ENCODE assay signal across 33 cellular contexts in genomic region chr22:20940904-20941385, GRCh38. TPM values are rescaled to one million over a fixed set of nuclear protein-coding genes. Genes with fewer than 3 reads are reported as not detected.
DNase-seq lines count a peak whose midpoint lies in the region; ATAC-seq, FAIRE-seq and TF ChIP-seq lines count a peak whose summit lies in the region.
"Had no signal": no experiment of that assay in that cellular context is flagged by ENCODE, and none has a peak within 500 bp of the region (broad histone marks: within the 10 kb centered on the region; RNA-seq: fewer than 3 reads in every experiment).

No MANE protein-coding gene starts in this region.

- H3K79me2 ChIP-seq in GM23248 (ENCODE audit: insufficient read depth) (peaks cover 100% of the 10 kb centered on the region), K562 (ENCODE audit: control insufficient read depth, insufficient read depth, low read length) (peaks cover 97% of the 10 kb centered on the region)

- peaks cover 65% of the 10 kb centered on the region for H3K4me1 ChIP-seq in CD4-positive, CD25-positive, alpha-beta regulatory T cell (ENCODE audit: control insufficient read depth, insufficient read depth, low read length, poor library complexity, severe bottlenecking)
- H3K4me1 ChIP-seq in GM23248 (ENCODE audit: insufficient read depth) (peaks cover 33% of the 10 kb centered on the region), K562 (replicated peaks in 1 of 2; ENCODE audit: control insufficient read depth in 2 of 2, insufficient read depth in 2 of 2, low read length in 2 of 2) (peaks cover 23 to 43% of the 10 kb centered on the region in 2 experiments)

- intact Hi-C loops in K562 (cut with micrococcal nuclease), result no loop called here

- H4K20me1 ChIP-seq in GM23248 (ENCODE audit: insufficient read depth) (peaks cover 66% of the 10 kb centered on the region), K562 (replicated peaks; ENCODE audit: control insufficient read depth, insufficient read depth, low read length) (peaks cover 95% of the 10 kb centered on the region)

- H3K9me2 ChIP-seq in GM23248 (ENCODE audit: insufficient read depth), result no peaks in the 10 kb centered on the region

- CTCF ChIA-PET in K562 (lab: Yijun Ruan, JAX; ENCODE audit: low intra/inter-chr PET ratio), result no interaction called here

- no peak overlapping the region for H3K27ac ChIP-seq in CD4-positive, CD25-positive, alpha-beta regulatory T cell (ENCODE audit: insufficient read depth, low read length, poor library complexity, severe bottlenecking)
- H3K27ac ChIP-seq in GM23248, result peak overlapping the region; percentile 43
- H3K27ac ChIP-seq in K562 (ENCODE audit: extremely low read depth, low read depth, low read length), result no peak overlapping the region; the same call in 2 of the 3 replicates
- H3K27ac ChIP-seq: parathyroid adenoma, right atrium auricular region, WERI-Rb-1 had no signal

- peaks cover 41% of the 10 kb centered on the region for H3K36me3 Mint-ChIP-seq in CD4-positive, CD25-positive, alpha-beta regulatory T cell
- H3K36me3 Mint-ChIP-seq in mesothelial cell of epicardium, result peaks cover 13% of the 10 kb centered on the region

- peak overlapping the region; percentile 16 for H3K4me3 ChIP-seq in CD4-positive, CD25-positive, alpha-beta regulatory T cell (ENCODE audit: low read depth, low read length)
- H3K4me3 ChIP-seq in GM23248 (no peak overlapping the region), K562 (no peak overlapping the region)
- H3K4me3 ChIP-seq: esophagus squamous epithelium, GM12878, heart right ventricle, lower lobe of right lung, right atrium auricular region, spleen had no signal

- H3K9ac ChIP-seq in GM23248 (no peak overlapping the region), K562 (ENCODE audit: insufficient read depth in 1 of 2, low read depth in 2 of 2, low read length in 2 of 2) (no peak overlapping the region; a peak in 1 of 4 replicates)
- H3K9ac ChIP-seq: parathyroid adenoma had no signal

- no peaks in the 10 kb centered on the region for H3K27me3 Mint-ChIP-seq in CD4-positive, CD25-positive, alpha-beta regulatory T cell
- no peaks in the 10 kb centered on the region for H3K27me3 Mint-ChIP-seq in mesothelial cell of epicardium (ENCODE audit: low read depth)
- H3K27me3 Mint-ChIP-seq: IgD-negative memory B cell; stimulated activated naive CD8-positive, alpha-beta T cell treated with anti-CD3 and anti-CD28 coated beads, Interleukin-15, amount 100 ng/mL, for 72 hours had no signal

- no TSS peak for BruUV-seq in K562 (replicated peaks; lab: Mats Ljungman, UMichigan)

- no peaks in the 10 kb centered on the region for H3K27me3 ChIP-seq in CD4-positive, CD25-positive, alpha-beta regulatory T cell (ENCODE audit: control insufficient read depth, insufficient read depth, low read length)
- H3K27me3 ChIP-seq in GM23248 (replicated peaks; ENCODE audit: insufficient read depth) (no peaks in the 10 kb centered on the region), K562 (ENCODE audit: control insufficient read depth in 2 of 2, insufficient read depth in 2 of 2, low read length in 2 of 2) (no peaks in the 10 kb centered on the region)
- H3K27me3 ChIP-seq: esophagus squamous epithelium, heart right ventricle, right atrium auricular region, spleen had no signal

- TF ChIP-seq RAD21 in K562 (CRISPR knock-in tag; conservative IDR thresholded peaks at IDR 0.05 in 1 of 2, IDR thresholded peaks at IDR 0.05 in 1 of 2), result no peak

- H3K4me1 Mint-ChIP-seq in CD4-positive, CD25-positive, alpha-beta regulatory T cell, result peaks cover 57 to 93% (median 70%) of the 10 kb centered on the region in 4 donors
- H3K4me1 Mint-ChIP-seq in mesothelial cell of epicardium, result peaks cover 19% of the 10 kb centered on the region

- H3K4me3 Mint-ChIP-seq in CD4-positive, CD25-positive, alpha-beta regulatory T cell, result peak overlapping the region; percentile 23 to 67 (median 50)
- H3K4me3 Mint-ChIP-seq in mesothelial cell of epicardium, result no peak overlapping the region
- H3K4me3 Mint-ChIP-seq: stimulated activated naive CD8-positive, alpha-beta T cell treated with anti-CD3 and anti-CD28 coated beads, Interleukin-15, amount 100 ng/mL, for 72 hours had no signal

- TF ChIP-seq EP300 in K562 (IDR thresholded peaks at IDR 0.05; ENCODE audit: low read length), result no peak

- DNase-seq in CD4-positive, CD25-positive, alpha-beta regulatory T cell, result no peak
- peak; percentile 48 for DNase-seq in GM23248
- DNase-seq in K562 (ENCODE audit: extremely low read depth in 1 of 4, low spot score in 3 of 4), result no peak
- no peak for DNase-seq in mesothelial cell of epicardium (ENCODE audit: low spot score in 2 of 2, unreplicated experiment in 2 of 2)
- no peak for DNase-seq in retina
- no peak for DNase-seq in SW480 (ENCODE audit: low spot score)
- DNase-seq: activated CD4-positive, alpha-beta T cell treated with anti-CD3 and anti-CD28 coated beads for 48 hours; activated CD8-positive, alpha-beta memory T cell treated with anti-CD3 and anti-CD28 coated beads for 24 hours; activated gamma-delta T cell; AML-193; central memory CD4-positive, alpha-beta T cell; dermis blood vessel endothelial cell; esophagus squamous epithelium; foreskin melanocyte; heart right ventricle; lower lobe of right lung; NCI-H1694 treated with DMSO at 0.1 percent for 48 hours; NCI-H446 treated with DMSO at 0.1 percent for 48 hours; NCI-H82; SHP77 treated with DMSO at 0.1 percent for 48 hours; spleen; stimulated activated CD4-positive, alpha-beta T cell treated with anti-CD3 and anti-CD28 coated beads, Interleukin-2, amount 100 ng/mL, for 24 hours; stimulated activated CD8-positive, alpha-beta memory T cell treated with anti-CD3 and anti-CD28 coated beads, Interleukin-4, amount 100 ng/mL, for 48 hours; stimulated activated naive CD8-positive, alpha-beta T cell treated with anti-CD3 and anti-CD28 coated beads, Interleukin-15, amount 100 ng/mL, for 72 hours; WERI-Rb-1 had no signal

- no peak overlapping the region for H3K4me2 ChIP-seq in GM23248 (ENCODE audit: unreplicated experiment)
- peak overlapping the region; percentile 22; the same call in 1 of the 2 replicates for H3K4me2 ChIP-seq in K562 (ENCODE audit: insufficient read depth, low read length)

- WGBS in GM23248 (ENCODE audit: low coverage in 1 of 2, low lambda C conversion rate in 2 of 2, missing lambda C conversion rate in 2 of 2), 2 experiments, result 68 to 69% methylated on average over 4 of the region's 4 CpGs
- 80% methylated on average over 4 of the region's 4 CpGs for WGBS in K562 (ENCODE audit: insufficient coverage, low coverage, missing lambda C conversion rate)

- no peak for ATAC-seq in CD4-positive, CD25-positive, alpha-beta regulatory T cell (ENCODE audit: low read depth in 2 of 2)
- ATAC-seq in K562, result peak; percentile 6
- ATAC-seq in GM19467 (IDR thresholded peaks at IDR 0.05; ENCODE audit: unreplicated experiment), result no peak
- no peak for ATAC-seq in HG03521 (IDR thresholded peaks at IDR 0.05; ENCODE audit: unreplicated experiment)
- ATAC-seq: GM12878; heart right ventricle; lower lobe of right lung; stimulated activated naive CD8-positive, alpha-beta T cell treated with anti-CD3 and anti-CD28 coated beads, Interleukin-15, amount 100 ng/mL, for 72 hours had no signal

- no peak for TF ChIP-seq POLR2A in K562 (conservative IDR thresholded peaks at IDR 0.05)

- peak overlapping the region in 2 of 3 donors; percentile 4 to 75 for H3K27ac Mint-ChIP-seq in CD4-positive, CD25-positive, alpha-beta regulatory T cell
- H3K27ac Mint-ChIP-seq in mesothelial cell of epicardium, result peak overlapping the region; percentile 13
- H3K27ac Mint-ChIP-seq: stimulated activated naive CD8-positive, alpha-beta T cell treated with anti-CD3 and anti-CD28 coated beads, Interleukin-15, amount 100 ng/mL, for 72 hours had no signal

- in situ Hi-C loops in GM23248 (cut with MboI), result no loop called here
- in situ Hi-C loops in K562 (cut with MboI), result no loop called here

- TF ChIP-seq CTCF in K562 (IDR thresholded peaks at IDR 0.05 in 2 of 3, conservative IDR thresholded peaks at IDR 0.05 in 1 of 3; ENCODE audit: insufficient read depth in 2 of 3, low read depth in 1 of 3, low read length in 3 of 3), result no peak
- TF ChIP-seq CTCF in mesothelial cell of epicardium (IDR thresholded peaks at IDR 0.05; ENCODE audit: unreplicated experiment), result no peak

- H2AFZ ChIP-seq in GM23248, result no peak overlapping the region
- H2AFZ ChIP-seq in K562 (ENCODE audit: low read depth, low read length), result no peak overlapping the region
- H2AFZ ChIP-seq: parathyroid adenoma had no signal

- peaks cover 19% of the 10 kb centered on the region for H3K36me3 ChIP-seq in CD4-positive, CD25-positive, alpha-beta regulatory T cell (ENCODE audit: control insufficient read depth, insufficient read depth, low read length)
- H3K36me3 ChIP-seq in GM23248 (ENCODE audit: low read depth), result no peaks in the 10 kb centered on the region
- peaks cover 84% of the 10 kb centered on the region for H3K36me3 ChIP-seq in K562 (ENCODE audit: control insufficient read depth, insufficient read depth, low read length)

- FAIRE-seq in K562 (lab: Jason Lieb, UNC), result no peak
- FAIRE-seq: GM12878, RCC 7860 had no signal

- no peaks in the 10 kb centered on the region for H3K9me3 Mint-ChIP-seq in CD4-positive, CD25-positive, alpha-beta regulatory T cell
- no peaks in the 10 kb centered on the region for H3K9me3 Mint-ChIP-seq in mesothelial cell of epicardium
- H3K9me3 Mint-ChIP-seq: IgD-negative memory B cell; stimulated activated naive CD8-positive, alpha-beta T cell treated with anti-CD3 and anti-CD28 coated beads, Interleukin-15, amount 100 ng/mL, for 72 hours had no signal

- H3K9me1 ChIP-seq in K562 (ENCODE audit: control insufficient read depth, insufficient read depth, low read length), result peaks cover 47% of the 10 kb centered on the region

- no peaks in the 10 kb centered on the region for H3K9me3 ChIP-seq in CD4-positive, CD25-positive, alpha-beta regulatory T cell (ENCODE audit: control insufficient read depth in 2 of 2, low read length in 2 of 2)
- no peaks in the 10 kb centered on the region for H3K9me3 ChIP-seq in GM23248 (ENCODE audit: low read depth)
- H3K9me3 ChIP-seq in K562 (replicated peaks; ENCODE audit: control insufficient read depth, insufficient read depth, low read depth, low read length), result no peaks in the 10 kb centered on the region
- H3K9me3 ChIP-seq: esophagus squamous epithelium, heart right ventricle, lower lobe of right lung, right atrium auricular region, spleen had no signal

- POLR2A ChIA-PET in K562 (lab: Yijun Ruan, JAX), result interaction anchor here (1.0 to 64.4 kb wide), 5 partner anchors 10 to 74 kb away, joined by 3 to 1556 read pairs (median 3); partner anchors contain the start of genes AIFM3, CRKL and LZTR1

- H3F3A ChIP-seq in GM23248 (ENCODE audit: insufficient read depth), result peaks cover 32% of the 10 kb centered on the region

RNA-seq across cellular contexts. Expression of gene CRKL, which starts 23.7 kb away (rescaled TPM):
- total RNA-seq in CD4-positive, CD25-positive, alpha-beta regulatory T cell, result 49.5 TPM
- polyA plus RNA-seq in CD4-positive, CD25-positive, alpha-beta regulatory T cell, result 10 to 100 TPM; 41.7 to 61.4 (median 57.0) TPM
- total RNA-seq in GM23248 (2014; rRNA removed; shearing (Covaris generic)), result 39.8 and 42.5 TPM in 2 replicates
- 26.7 and 27.1 TPM in 2 replicates for polyA plus RNA-seq in GM23248 (2016; fragmentation: Nextera tagmentation; extraction: Ambion mirVana)
- 251 and 271 TPM in 2 replicates for total RNA-seq in K562 (2011; cell fraction: chromatin; rRNA removed; ENCODE audit: low replicate concordance)
- 179 and 190 TPM in 2 replicates for total RNA-seq in K562 (2011; cell fraction: nucleolus; rRNA removed)
- total RNA-seq in K562 (2011; cell fraction: nucleoplasm; rRNA removed), result 236 and 257 TPM in 2 replicates
- 105 and 144 TPM in 2 replicates for total RNA-seq in K562 (2014; rRNA removed)
- total RNA-seq in K562 (2014; rRNA removed; fragmentation: Illumina TruSeq; extraction: Trizol), result 138 and 141 TPM in 2 replicates
- total RNA-seq in K562 (2015; rRNA removed; fragmentation: Illumina TruSeq; extraction: Trizol), result 124 and 128 TPM in 2 replicates
- total RNA-seq in K562 (2021), result 263 and 267 TPM in 2 replicates
- 135 and 196 TPM in 2 replicates for polyA plus RNA-seq in K562 (2011; rRNA removed)
- polyA plus RNA-seq in K562 (2011; cell fraction: cytosol; rRNA removed), result 111 and 189 TPM in 2 replicates
- 90.3 and 116 TPM in 2 replicates for polyA plus RNA-seq in K562 (2011; cell fraction: nucleus; rRNA removed)
- polyA plus RNA-seq in K562 (2012), result 90.4 and 122 TPM in 2 replicates
- 144 and 156 TPM in 2 replicates for polyA plus RNA-seq in K562 (2014; fragmentation: Illumina TruSeq; extraction: Trizol)
- polyA plus RNA-seq in K562 (2014; fragmentation: Nextera tagmentation; extraction: Ambion mirVana), result 100 to 1,000 TPM; 100 to 105 TPM
- polyA plus RNA-seq in K562 (2014; rRNA removed), result 114 and 124 TPM in 2 replicates
- 219 and 267 TPM in 2 replicates for polyA minus RNA-seq in K562 (2011; rRNA and poly(A)+ RNA removed)
- polyA minus RNA-seq in K562 (2011; cell fraction: cytosol; rRNA and poly(A)+ RNA removed), result 166 and 232 TPM in 2 replicates
- 39.9 and 84.6 TPM in 2 replicates for polyA minus RNA-seq in K562 (2011; cell fraction: nucleus; rRNA and poly(A)+ RNA removed)
- total RNA-seq in mesothelial cell of epicardium, result 72.3 to 78.5 TPM (median 75.1 TPM) in 3 replicates

RNA-seq across cellular contexts. Expression of gene AIFM3, which starts 26.1 kb away (rescaled TPM):
- total RNA-seq in CD4-positive, CD25-positive, alpha-beta regulatory T cell, result 0.49 TPM
- not detected for polyA plus RNA-seq in CD4-positive, CD25-positive, alpha-beta regulatory T cell
- 0.65 TPM in 1 of 2 replicates, not detected in the other for total RNA-seq in GM23248 (2014; rRNA removed; shearing (Covaris generic))
- polyA plus RNA-seq in GM23248 (2016; fragmentation: Nextera tagmentation; extraction: Ambion mirVana) (0.16 TPM in 1 of 2 replicates, not detected in the other), K562 (2011; rRNA removed) (0.04 and 0.08 TPM in 2 replicates), K562 (2014; fragmentation: Illumina TruSeq; extraction: Trizol) (0.06 TPM in 1 of 2 replicates, not detected in the other), K562 (2014; fragmentation: Nextera tagmentation; extraction: Ambion mirVana) (under 1 TPM; 0.03 to 0.06 TPM), K562 (2014; rRNA removed) (0.15 TPM in 1 of 2 replicates, not detected in the other)
- 0.14 and 1.4 TPM in 2 replicates for total RNA-seq in K562 (2011; cell fraction: chromatin; rRNA removed; ENCODE audit: low replicate concordance)
- total RNA-seq in K562 (2011; cell fraction: nucleolus; rRNA removed), result 0.33 and 1.2 TPM in 2 replicates
- 0.53 and 0.81 TPM in 2 replicates for total RNA-seq in K562 (2011; cell fraction: nucleoplasm; rRNA removed)
- total RNA-seq in K562 (2014; rRNA removed) (0.14 TPM in 1 of 2 replicates, not detected in the other), K562 (2014; rRNA removed; fragmentation: Illumina TruSeq; extraction: Trizol) (0.10 TPM in 1 of 2 replicates, not detected in the other), K562 (2015; rRNA removed; fragmentation: Illumina TruSeq; extraction: Trizol) (0.07 TPM in 1 of 2 replicates, not detected in the other), K562 (2021) (0.20 and 0.56 TPM in 2 replicates), mesothelial cell of epicardium (2.4 to 3.2 TPM (median 2.5 TPM) in 3 replicates)
- 0.06 TPM in 1 of 2 replicates, not detected in the other for polyA plus RNA-seq in K562 (2011; cell fraction: cytosol; rRNA removed)
- polyA plus RNA-seq in K562 (2011; cell fraction: nucleus; rRNA removed), result 0.80 and 0.87 TPM in 2 replicates
- 0.27 and 0.50 TPM in 2 replicates for polyA plus RNA-seq in K562 (2012)
- 0.06 TPM in 1 of 2 replicates, not detected in the other for polyA minus RNA-seq in K562 (2011; rRNA and poly(A)+ RNA removed)
- not detected in 2 replicates for polyA minus RNA-seq in K562 (2011; cell fraction: cytosol; rRNA and poly(A)+ RNA removed)
- 0.27 and 0.44 TPM in 2 replicates for polyA minus RNA-seq in K562 (2011; cell fraction: nucleus; rRNA and poly(A)+ RNA removed)
- total RNA-seq: A673 had no signal

RNA-seq across cellular contexts. Expression of gene LZTR1, which starts 41.2 kb away (rescaled TPM):
- total RNA-seq in CD4-positive, CD25-positive, alpha-beta regulatory T cell, result 69.4 TPM
- 10 to 100 TPM in 3 of 4 donors, 1 to 10 TPM in 1; 9.6 to 12.1 (median 11.7) TPM for polyA plus RNA-seq in CD4-positive, CD25-positive, alpha-beta regulatory T cell
- total RNA-seq in GM23248 (2014; rRNA removed; shearing (Covaris generic)), result 71.5 and 80.1 TPM in 2 replicates
- 26.8 and 29.7 TPM in 2 replicates for polyA plus RNA-seq in GM23248 (2016; fragmentation: Nextera tagmentation; extraction: Ambion mirVana)
- total RNA-seq in K562 (2011; cell fraction: chromatin; rRNA removed; ENCODE audit: low replicate concordance), result 338 and 754 TPM in 2 replicates
- total RNA-seq in K562 (2011; cell fraction: nucleolus; rRNA removed), result 395 and 404 TPM in 2 replicates
- 258 and 287 TPM in 2 replicates for total RNA-seq in K562 (2011; cell fraction: nucleoplasm; rRNA removed)
- total RNA-seq in K562 (2014; rRNA removed), result 87.2 and 120 TPM in 2 replicates
- total RNA-seq in K562 (2014; rRNA removed; fragmentation: Illumina TruSeq; extraction: Trizol), result 46.4 and 63.0 TPM in 2 replicates
- total RNA-seq in K562 (2015; rRNA removed; fragmentation: Illumina TruSeq; extraction: Trizol), result 51.3 and 53.2 TPM in 2 replicates
- 132 and 135 TPM in 2 replicates for total RNA-seq in K562 (2021)
- 63.0 and 88.5 TPM in 2 replicates for polyA plus RNA-seq in K562 (2011; rRNA removed)
- polyA plus RNA-seq in K562 (2011; cell fraction: cytosol; rRNA removed), result 50.8 and 68.8 TPM in 2 replicates
- 703 and 913 TPM in 2 replicates for polyA plus RNA-seq in K562 (2011; cell fraction: nucleus; rRNA removed)
- 80.6 and 93.5 TPM in 2 replicates for polyA plus RNA-seq in K562 (2012)
- 74.3 and 89.8 TPM in 2 replicates for polyA plus RNA-seq in K562 (2014; fragmentation: Illumina TruSeq; extraction: Trizol)
- polyA plus RNA-seq in K562 (2014; fragmentation: Nextera tagmentation; extraction: Ambion mirVana), result 1 to 10 TPM; 2.2 to 3.1 TPM
- polyA plus RNA-seq in K562 (2014; rRNA removed), result 115 and 129 TPM in 2 replicates
- polyA minus RNA-seq in K562 (2011; rRNA and poly(A)+ RNA removed), result 64.5 and 72.9 TPM in 2 replicates
- polyA minus RNA-seq in K562 (2011; cell fraction: cytosol; rRNA and poly(A)+ RNA removed), result 41.9 and 49.7 TPM in 2 replicates
- polyA minus RNA-seq in K562 (2011; cell fraction: nucleus; rRNA and poly(A)+ RNA removed), result 188 and 205 TPM in 2 replicates
- total RNA-seq in mesothelial cell of epicardium, result 92.3 to 101 TPM (median 97.3 TPM) in 3 replicates
